ENCODE assay signal across 8 cellular contexts in genomic region chr10:80077869-80078447, GRCh38. TPM values are rescaled to one million over a fixed set of nuclear protein-coding genes. Genes with fewer than 3 reads are reported as not detected.
DNase-seq lines count a peak whose midpoint lies in the region; ATAC-seq and TF ChIP-seq lines count a peak whose summit lies in the region.

No MANE protein-coding gene starts in this region.

- TSS peak; percentile 53 for BruUV-seq in Caco-2 (replicated peaks; lab: Mats Ljungman, UMichigan)

- H3K4me3 ChIP-seq in Caco-2 (ENCODE audit: low read depth, low read length) (peak overlapping the region; percentile 51), MG63 (peak overlapping the region; percentile 92), neuronal stem cell (ENCODE audit: low read length in 2 of 2) (peak overlapping the region; percentile 80 to 92)
- H3K4me3 ChIP-seq in effector memory CD4-positive, alpha-beta T cell (ENCODE audit: insufficient read depth, low read depth, low read length, poor library complexity, severe bottlenecking): peak overlapping the region; percentile 96

- H3K9ac ChIP-seq in neuronal stem cell (ENCODE audit: low read depth, low read length, poor library complexity): no peak overlapping the region

- DNase-seq in Caco-2: no peak
- DNase-seq in MG63: no peak
- no peak for DNase-seq in effector memory CD4-positive, alpha-beta T cell
- peak; percentile 15 for DNase-seq in neuronal stem cell (ENCODE audit: low spot score)
- DNase-seq in RPMI8226: no peak
- DNase-seq in inferior parietal cortex (ENCODE audit: extremely low spot score): no peak

- no peak for ATAC-seq in HG02870 (IDR thresholded peaks at IDR 0.05; ENCODE audit: unreplicated experiment)
- no peak for ATAC-seq in HG02610 (IDR thresholded peaks at IDR 0.05; ENCODE audit: unreplicated experiment)

- intact Hi-C loops in Caco-2 (cut with micrococcal nuclease; ENCODE audit: unreplicated experiment): loop anchor here (2.0 to 5.0 kb wide), 2 partner anchors 19 to 129 kb away; partner anchors contain the start of gene ANXA11

- no peak overlapping the region for H2BK120ac ChIP-seq in neuronal stem cell (ENCODE audit: low read depth, low read length)

- no peaks in the 10 kb centered on the region for H3K27me3 Mint-ChIP-seq in Caco-2 (ENCODE audit: insufficient read depth, unreplicated experiment)

- H3K23ac ChIP-seq in neuronal stem cell (ENCODE audit: low read depth, low read length, poor library complexity): no peak overlapping the region

- H2BK12ac ChIP-seq in neuronal stem cell (ENCODE audit: low read length): no peak overlapping the region

- no peaks in the 10 kb centered on the region for H3K27me3 ChIP-seq in Caco-2 (replicated peaks; ENCODE audit: control insufficient read depth, insufficient read depth, low read length)
- H3K27me3 ChIP-seq in MG63: no peaks in the 10 kb centered on the region
- H3K27me3 ChIP-seq in effector memory CD4-positive, alpha-beta T cell (replicated peaks; ENCODE audit: control insufficient read depth, insufficient read depth, low read length, poor library complexity, severe bottlenecking): no peaks in the 10 kb centered on the region
- no peaks in the 10 kb centered on the region for H3K27me3 ChIP-seq in neuronal stem cell (ENCODE audit: control insufficient read depth in 3 of 3, insufficient read depth in 3 of 3, low read depth in 1 of 3, low read length in 3 of 3)

- peak overlapping the region; percentile 87 for H3K27ac ChIP-seq in effector memory CD4-positive, alpha-beta T cell (ENCODE audit: insufficient read depth, low read length, poor library complexity, severe bottlenecking)
- peak overlapping the region; percentile 93 for H3K27ac ChIP-seq in neuronal stem cell (replicated peaks; ENCODE audit: low read length)

- peak overlapping the region; percentile 94 for H2AFZ ChIP-seq in neuronal stem cell (ENCODE audit: low read length)

- H3K36me3 Mint-ChIP-seq in Caco-2 (ENCODE audit: insufficient read depth, unreplicated experiment): peaks cover 22% of the 10 kb centered on the region

- peaks cover 42% of the 10 kb centered on the region for H3K4me1 ChIP-seq in Caco-2
- H3K4me1 ChIP-seq in effector memory CD4-positive, alpha-beta T cell (ENCODE audit: control insufficient read depth, insufficient read depth, low read length, poor library complexity, severe bottlenecking): peaks cover 9% of the 10 kb centered on the region
- no peaks in the 10 kb centered on the region for H3K4me1 ChIP-seq in neuronal stem cell (ENCODE audit: control insufficient read depth in 2 of 2, insufficient read depth in 1 of 2, low read depth in 1 of 2, low read length in 2 of 2)

- POLR2A ChIA-PET in Caco-2 (lab: Charles Lee): no interaction called here

- peak overlapping the region; percentile 89 for H3K4me3 Mint-ChIP-seq in Caco-2 (ENCODE audit: unreplicated experiment)

- H3K36me3 ChIP-seq in Caco-2 (ENCODE audit: control insufficient read depth, insufficient read depth, low read length) (no peaks in the 10 kb centered on the region), MG63 (no peaks in the 10 kb centered on the region), neuronal stem cell (replicated peaks in 1 of 2; ENCODE audit: control insufficient read depth in 2 of 2, insufficient read depth in 2 of 2, low read length in 2 of 2) (peaks cover 0 to 10% of the 10 kb centered on the region in 2 donors)
- H3K36me3 ChIP-seq in effector memory CD4-positive, alpha-beta T cell (ENCODE audit: control insufficient read depth, insufficient read depth, low read length): no peaks in the 10 kb centered on the region

- H4K8ac ChIP-seq in neuronal stem cell (ENCODE audit: low read depth, low read length): no peak overlapping the region

- CTCF ChIA-PET in Caco-2 (lab: Charles Lee): no interaction called here

- no peak overlapping the region for H3K4ac ChIP-seq in neuronal stem cell (ENCODE audit: low read length)

- H3K27ac Mint-ChIP-seq in Caco-2 (ENCODE audit: unreplicated experiment): peak overlapping the region; percentile 95

- no CpG with 5 or more reads among the region's 14 CpGs for WGBS in neuronal stem cell (ENCODE audit: extremely low coverage in 2 of 2, insufficient read length in 2 of 2, insufficient replicate concordance in 1 of 2), 2 donors

- H3K9me3 Mint-ChIP-seq in Caco-2 (ENCODE audit: unreplicated experiment): no peaks in the 10 kb centered on the region

- H2BK15ac ChIP-seq in neuronal stem cell (ENCODE audit: low read length): no peak overlapping the region

- H3K4me1 Mint-ChIP-seq in Caco-2 (ENCODE audit: low read depth, unreplicated experiment): peaks cover 49% of the 10 kb centered on the region

- H4K91ac ChIP-seq in neuronal stem cell (ENCODE audit: low read depth, low read length, poor library complexity): no peak overlapping the region

- H3K9me3 ChIP-seq in Caco-2 (no peaks in the 10 kb centered on the region), MG63 (no peaks in the 10 kb centered on the region), neuronal stem cell (replicated peaks in 1 of 2; ENCODE audit: control insufficient read depth in 2 of 2, insufficient read depth in 1 of 2, low read depth in 1 of 2, low read length in 2 of 2) (no peaks in the 10 kb centered on the region)
- no peaks in the 10 kb centered on the region for H3K9me3 ChIP-seq in effector memory CD4-positive, alpha-beta T cell (ENCODE audit: control insufficient read depth, low read length)

- H3K79me1 ChIP-seq in neuronal stem cell (ENCODE audit: low read depth, low read length): no peaks in the 10 kb centered on the region

- no peak overlapping the region for H3K18ac ChIP-seq in neuronal stem cell (ENCODE audit: low read length)

- H2AK5ac ChIP-seq in neuronal stem cell (ENCODE audit: low read depth, low read length): no peak overlapping the region

- peak overlapping the region; percentile 88 for H2BK5ac ChIP-seq in neuronal stem cell (ENCODE audit: low read length)

- no peak for TF ChIP-seq CTCF in Caco-2 (IDR thresholded peaks at IDR 0.05; ENCODE audit: insufficient read depth in 1 of 2, low read depth in 1 of 2, low read length in 1 of 2, severe bottlenecking in 1 of 2, unreplicated experiment in 1 of 2)

- peak overlapping the region; percentile 59 for H3K4me2 ChIP-seq in neuronal stem cell (ENCODE audit: insufficient read depth, low read length, poor library complexity, severe bottlenecking)

- no peak overlapping the region for H3K14ac ChIP-seq in neuronal stem cell (ENCODE audit: low read length)

RNA-seq across cellular contexts. Expression of gene TMEM254, which starts 0.5 kb away (rescaled TPM):
- 24.0 and 27.4 TPM in 2 replicates for total RNA-seq in Caco-2 (2022)
- 5.4 and 9.2 TPM in 2 replicates for total RNA-seq in MG63 (2014; rRNA removed; shearing (Covaris generic); ENCODE audit: low replicate concordance)
- 35.3 TPM for polyA plus RNA-seq in neuronal stem cell (2013, experiment 1 of 2)
- 36.1 TPM for polyA plus RNA-seq in neuronal stem cell (2013, experiment 2 of 2)

RNA-seq across cellular contexts. Expression of gene PLAC9, which starts 54.6 kb away (rescaled TPM):
- total RNA-seq in Caco-2 (2022): not detected in 2 replicates
- 2.8 and 3.8 TPM in 2 replicates for total RNA-seq in MG63 (2014; rRNA removed; shearing (Covaris generic); ENCODE audit: low replicate concordance)
- 1.3 TPM for polyA plus RNA-seq in neuronal stem cell (2013, experiment 1 of 2)
- polyA plus RNA-seq in neuronal stem cell (2013, experiment 2 of 2): 1.3 TPM
